Comparison of ENCODE assay signal across 1 cellular context in genomic region chr12:55446334-55446733, GRCh38.
TF ChIP-seq lines count a peak whose summit lies in the region.

No MANE protein-coding gene starts in this region.

TF ChIP-seq in K562, 482 proteins besides CTCF, POLR2A, EP300 and RAD21:
- TF ChIP-seq KDM1A (IDR thresholded peaks at IDR 0.05) (no peak), CEBPG (CRISPR knock-in tag; IDR thresholded peaks at IDR 0.05) (no peak), CEBPG (tag; conservative IDR thresholded peaks at IDR 0.05 in 1 of 2, IDR thresholded peaks at IDR 0.05 in 1 of 2) (0 out of 4 replicates have a peak, but pooled peaks of 1 of the 2 experiments have one; percentile 28), DEAF1 (CRISPR knock-in tag; IDR thresholded peaks at IDR 0.05) (0 out of 2 replicates have a peak, but pooled peaks have one; percentile 27), BHLHE40 (IDR thresholded peaks at IDR 0.05; ENCODE audit: low read length) (no peak)
